In the genomic region with DNA sequence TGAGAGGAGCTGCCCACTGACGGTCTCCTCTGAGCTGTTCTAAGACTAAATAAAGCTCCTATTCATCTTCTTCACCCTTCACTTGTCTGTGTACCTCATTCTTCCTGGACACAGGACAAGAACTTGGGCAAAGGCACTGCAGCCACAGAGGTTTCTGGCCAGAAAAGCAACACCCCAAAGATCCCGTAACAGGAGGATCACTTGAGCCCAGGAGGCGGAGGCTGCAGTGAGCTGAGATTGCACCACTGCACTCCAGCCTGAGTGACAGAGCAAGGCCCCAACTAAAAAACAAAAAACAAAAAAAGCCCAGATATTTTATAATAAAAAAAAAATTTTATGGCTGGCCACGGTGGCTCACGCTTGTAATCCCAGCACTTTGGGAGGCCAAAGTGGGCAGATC, we compare ENCODE assay signal across 1 cellular context.
TF ChIP-seq lines count a peak whose summit lies in the region.

No MANE protein-coding gene starts in this region.

TF ChIP-seq in HepG2, 621 proteins besides CTCF, POLR2A, EP300 and RAD21:
- TF ChIP-seq, protein P1, sequence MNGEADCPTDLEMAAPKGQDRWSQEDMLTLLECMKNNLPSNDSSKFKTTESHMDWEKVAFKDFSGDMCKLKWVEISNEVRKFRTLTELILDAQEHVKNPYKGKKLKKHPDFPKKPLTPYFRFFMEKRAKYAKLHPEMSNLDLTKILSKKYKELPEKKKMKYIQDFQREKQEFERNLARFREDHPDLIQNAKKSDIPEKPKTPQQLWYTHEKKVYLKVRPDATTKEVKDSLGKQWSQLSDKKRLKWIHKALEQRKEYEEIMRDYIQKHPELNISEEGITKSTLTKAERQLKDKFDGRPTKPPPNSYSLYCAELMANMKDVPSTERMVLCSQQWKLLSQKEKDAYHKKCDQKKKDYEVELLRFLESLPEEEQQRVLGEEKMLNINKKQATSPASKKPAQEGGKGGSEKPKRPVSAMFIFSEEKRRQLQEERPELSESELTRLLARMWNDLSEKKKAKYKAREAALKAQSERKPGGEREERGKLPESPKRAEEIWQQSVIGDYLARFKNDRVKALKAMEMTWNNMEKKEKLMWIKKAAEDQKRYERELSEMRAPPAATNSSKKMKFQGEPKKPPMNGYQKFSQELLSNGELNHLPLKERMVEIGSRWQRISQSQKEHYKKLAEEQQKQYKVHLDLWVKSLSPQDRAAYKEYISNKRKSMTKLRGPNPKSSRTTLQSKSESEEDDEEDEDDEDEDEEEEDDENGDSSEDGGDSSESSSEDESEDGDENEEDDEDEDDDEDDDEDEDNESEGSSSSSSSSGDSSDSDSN (CRISPR knock-in tag; IDR thresholded peaks at IDR 0.05): 0 out of 2 replicates have a peak, but pooled peaks have one; percentile 7
- 0 out of 2 replicates have a peak, but pooled peaks have one; percentile 0 for TF ChIP-seq ZBTB7A (CRISPR knock-in tag; IDR thresholded peaks at IDR 0.05)
- TF ChIP-seq CEBPG (CRISPR knock-in tag; IDR thresholded peaks at IDR 0.05): peak; percentile 58
- TF ChIP-seq SPEN (CRISPR knock-in tag; IDR thresholded peaks at IDR 0.05; ENCODE audit: low read depth): 0 out of 2 replicates have a peak, but pooled peaks have one; percentile 8
- TF ChIP-seq, protein P2, sequence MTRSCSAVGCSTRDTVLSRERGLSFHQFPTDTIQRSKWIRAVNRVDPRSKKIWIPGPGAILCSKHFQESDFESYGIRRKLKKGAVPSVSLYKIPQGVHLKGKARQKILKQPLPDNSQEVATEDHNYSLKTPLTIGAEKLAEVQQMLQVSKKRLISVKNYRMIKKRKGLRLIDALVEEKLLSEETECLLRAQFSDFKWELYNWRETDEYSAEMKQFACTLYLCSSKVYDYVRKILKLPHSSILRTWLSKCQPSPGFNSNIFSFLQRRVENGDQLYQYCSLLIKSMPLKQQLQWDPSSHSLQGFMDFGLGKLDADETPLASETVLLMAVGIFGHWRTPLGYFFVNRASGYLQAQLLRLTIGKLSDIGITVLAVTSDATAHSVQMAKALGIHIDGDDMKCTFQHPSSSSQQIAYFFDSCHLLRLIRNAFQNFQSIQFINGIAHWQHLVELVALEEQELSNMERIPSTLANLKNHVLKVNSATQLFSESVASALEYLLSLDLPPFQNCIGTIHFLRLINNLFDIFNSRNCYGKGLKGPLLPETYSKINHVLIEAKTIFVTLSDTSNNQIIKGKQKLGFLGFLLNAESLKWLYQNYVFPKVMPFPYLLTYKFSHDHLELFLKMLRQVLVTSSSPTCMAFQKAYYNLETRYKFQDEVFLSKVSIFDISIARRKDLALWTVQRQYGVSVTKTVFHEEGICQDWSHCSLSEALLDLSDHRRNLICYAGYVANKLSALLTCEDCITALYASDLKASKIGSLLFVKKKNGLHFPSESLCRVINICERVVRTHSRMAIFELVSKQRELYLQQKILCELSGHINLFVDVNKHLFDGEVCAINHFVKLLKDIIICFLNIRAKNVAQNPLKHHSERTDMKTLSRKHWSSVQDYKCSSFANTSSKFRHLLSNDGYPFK (CRISPR knock-in tag; IDR thresholded peaks at IDR 0.05; ENCODE audit: borderline replicate concordance): 0 out of 2 replicates have a peak, but pooled peaks have one; percentile 10
- TF ChIP-seq ZNF891 (CRISPR knock-in tag; IDR thresholded peaks at IDR 0.05): 0 out of 2 replicates have a peak, but pooled peaks have one; percentile 1
